Comparison of ENCODE assay signal across 8 cellular contexts in the genomic region with DNA sequence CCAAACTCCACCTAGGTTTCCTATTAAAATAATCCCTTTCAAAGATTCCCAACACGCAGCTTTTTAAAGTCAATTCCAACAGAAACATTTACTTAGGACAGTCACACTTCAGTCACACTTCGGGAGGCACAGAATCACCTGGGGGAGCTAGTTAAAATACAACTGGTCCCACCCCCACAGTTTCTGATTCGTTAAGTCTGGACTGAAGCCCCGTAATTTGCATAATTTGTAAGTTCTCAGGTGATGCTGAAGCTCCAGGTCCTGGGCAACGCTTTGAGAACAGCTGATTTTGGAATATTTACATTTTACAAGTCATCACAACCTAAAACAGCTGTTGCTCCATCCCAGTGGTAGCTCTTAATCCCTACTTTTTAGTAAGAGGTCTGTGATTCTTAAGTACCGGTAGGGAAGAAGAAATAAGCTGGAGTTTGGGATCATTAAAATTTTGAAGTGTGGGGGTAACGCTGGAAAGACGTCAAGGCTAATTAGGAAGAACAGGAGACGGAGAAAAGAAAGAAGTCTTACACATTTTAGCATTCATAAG.
A peak's percentile ranks its signal among the peaks of the same experiment; 100 is the strongest.
DNase-seq lines count a peak whose midpoint lies in the region; TF ChIP-seq lines count a peak whose summit lies in the region.

No MANE protein-coding gene starts in this region.

- H3K9me3 ChIP-seq in MM.1S (replicated peaks; ENCODE audit: insufficient read depth, low read length) = no peaks in the 10 kb centered on the region
- no peaks in the 10 kb centered on the region for H3K9me3 ChIP-seq in mucosa of rectum (ENCODE audit: control insufficient read depth in 2 of 2, low read length in 2 of 2)

- no peaks in the 10 kb centered on the region for H3F3A ChIP-seq in MM.1S (ENCODE audit: insufficient read depth, low read length)

- in situ Hi-C loops in brain microvascular endothelial cell (cut with HindIII; ENCODE audit: low pct_ligation_motif_present, low sequenced_read_pairs) = no loop called here

- H2AFZ ChIP-seq in MM.1S (ENCODE audit: low read length) = no peak overlapping the region

- no peaks in the 10 kb centered on the region for H3K27me3 ChIP-seq in MM.1S (replicated peaks; ENCODE audit: insufficient read depth, low read length)
- no peaks in the 10 kb centered on the region for H3K27me3 ChIP-seq in brain microvascular endothelial cell (replicated peaks)
- no peaks in the 10 kb centered on the region for H3K27me3 ChIP-seq in mucosa of rectum (ENCODE audit: control insufficient read depth in 2 of 2, insufficient read depth in 2 of 2, low read length in 2 of 2)

- H3K36me3 ChIP-seq in MM.1S (replicated peaks; ENCODE audit: insufficient read depth, low read length) (peaks cover 5% of the 10 kb centered on the region; the same call in 1 of the 2 replicates), brain microvascular endothelial cell (replicated peaks) (no peaks in the 10 kb centered on the region), mucosa of rectum (ENCODE audit: control insufficient read depth in 2 of 2, insufficient read depth in 2 of 2, low read length in 2 of 2) (peaks cover 0 to 3% of the 10 kb centered on the region in 2 donors)

- no peaks in the 10 kb centered on the region for H4K20me1 ChIP-seq in MM.1S (ENCODE audit: insufficient read depth, low read length)

- TF ChIP-seq CTCF in MM.1S (IDR thresholded peaks at IDR 0.05; ENCODE audit: low read length) (no peak), brain microvascular endothelial cell (IDR thresholded peaks at IDR 0.05; ENCODE audit: low read depth, low read length, missing control alignments) (no peak)

- H3K9ac ChIP-seq in MM.1S (ENCODE audit: low read length) = peak overlapping the region; percentile 82; the same call in 1 of the 2 replicates
- H3K9ac ChIP-seq in mucosa of rectum (ENCODE audit: low read depth in 1 of 2, low read length in 2 of 2) = peak overlapping the region; percentile 92 to 96

- peak; percentile 19 for DNase-seq in NCI-H2029 (lab: John Stamatoyannopoulos, UW)
- DNase-seq in NCI-H2029 treated with DMSO at 0.1 percent for 48 hours (lab: John Stamatoyannopoulos, UW) = no peak
- DNase-seq in MM.1S = peak; percentile 60
- DNase-seq in brain microvascular endothelial cell = no peak
- no peak for DNase-seq in iPS-NIHi7 (ENCODE audit: extremely low spot score)
- DNase-seq in NCI-H1694 treated with DMSO at 0.1 percent for 48 hours (lab: John Stamatoyannopoulos, UW) = no peak
- no peak for DNase-seq in NCI-H1930 (lab: John Stamatoyannopoulos, UW)

- peaks cover 53% of the 10 kb centered on the region for H3K79me2 ChIP-seq in MM.1S (ENCODE audit: low read length)

- H3K9me2 ChIP-seq in MM.1S (replicated peaks; ENCODE audit: insufficient read depth, low read length) = no peaks in the 10 kb centered on the region

- H3K4me3 ChIP-seq in MM.1S (ENCODE audit: low read length) (peak overlapping the region; percentile 90), brain microvascular endothelial cell (ENCODE audit: low read depth, low read length) (peak overlapping the region; percentile 94), mucosa of rectum (ENCODE audit: low read length in 2 of 2) (peak overlapping the region; percentile 91 to 94)

- H3K4me1 ChIP-seq in MM.1S (ENCODE audit: low read length) = peaks cover 15% of the 10 kb centered on the region; the same call in 1 of the 2 replicates
- H3K4me1 ChIP-seq in mucosa of rectum (ENCODE audit: control insufficient read depth in 2 of 2, insufficient read depth in 2 of 2, low read length in 2 of 2) = peaks cover 8 to 21% of the 10 kb centered on the region in 2 donors

- H3K4me2 ChIP-seq in MM.1S (ENCODE audit: low read depth, low read length) = peak overlapping the region; percentile 60

- no peak overlapping the region for H3K27ac ChIP-seq in MM.1S (ENCODE audit: low read length)
- H3K27ac ChIP-seq in brain microvascular endothelial cell = no peak overlapping the region
- H3K27ac ChIP-seq in mucosa of rectum (ENCODE audit: low read depth in 2 of 2, low read length in 2 of 2) = peak overlapping the region in 1 of 2 donors; percentile 67

Comparison
In these comparisons a context has a peak if more than half of its experiments do, and no peak if none do; other contexts are left out.
1. DNase-seq: peak in NCI-H2029 (single experiment) and MM.1S (single experiment); none in NCI-H2029 treated with DMSO at 0.1 percent for 48 hours (single experiment), brain microvascular endothelial cell (single experiment), iPS-NIHi7 (single experiment), NCI-H1694 treated with DMSO at 0.1 percent for 48 hours (single experiment) and NCI-H1930 (0 of 2).
2. Peak in every context shown above with its lines, with median percentiles within 50 percentile points of each other: H3K4me3 ChIP-seq.